In genomic region chr11:66668653-66669430, GRCh38 we compare ENCODE assay signal across 1 cellular context.
TF ChIP-seq lines count a peak whose summit lies in the region.

No MANE protein-coding gene starts in this region.

TF ChIP-seq in WTC11, 78 proteins besides CTCF, POLR2A, EP300 and RAD21 (continued from another document):
- TF ChIP-seq ZNF425 (CRISPR knock-in tag; conservative IDR thresholded peaks at IDR 0.05): no peak
- TF ChIP-seq JUN (CRISPR knock-in tag; IDR thresholded peaks at IDR 0.05): no peak
- TF ChIP-seq SMAD3 (CRISPR knock-in tag; IDR thresholded peaks at IDR 0.05; ENCODE audit: borderline replicate concordance): no peak
- no peak for TF ChIP-seq ELF4 (CRISPR knock-in tag; IDR thresholded peaks at IDR 0.05; ENCODE audit: low read depth)
- no peak for TF ChIP-seq ATF3 (CRISPR knock-in tag; conservative IDR thresholded peaks at IDR 0.05)
TF ChIP-seq in WTC11: peak in this region for 0.
